21 cellular contexts compared by ENCODE assay signal in the genomic region with DNA sequence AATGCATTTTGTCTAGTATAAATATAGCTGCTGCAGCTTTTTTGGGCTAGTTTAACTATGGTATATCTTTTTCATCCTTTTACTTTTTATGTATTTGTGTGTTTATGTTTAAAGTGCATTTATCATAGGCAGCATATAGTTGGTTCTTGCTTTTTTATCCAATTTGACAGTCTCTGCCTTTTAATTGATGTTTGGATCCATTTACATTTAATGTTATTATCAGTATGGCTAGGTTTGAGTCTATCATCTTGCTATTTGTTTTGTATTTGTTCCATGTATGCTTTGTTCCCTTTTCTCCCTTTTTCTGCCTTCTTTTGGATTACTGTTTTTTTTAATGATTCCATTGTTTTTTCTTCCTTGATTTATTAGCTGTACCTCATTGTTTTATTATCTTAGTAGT.
"Had no signal": no experiment of that assay in that cellular context is flagged by ENCODE, and none has a peak within 500 bp of the region (broad histone marks: within the 10 kb centered on the region; RNA-seq: fewer than 3 reads in every experiment).

No MANE protein-coding gene starts in this region.

- H2AFZ ChIP-seq: hepatocyte had no signal

- H3K4me3 ChIP-seq: coronary artery, dorsolateral prefrontal cortex, esophagus muscularis mucosa, gastroesophageal sphincter, heart left ventricle, hepatocyte, left lung, lower lobe of right lung, mucosa of descending colon had no signal

- H3K36me3 ChIP-seq: esophagus muscularis mucosa, lower lobe of right lung had no signal

- H3K27ac ChIP-seq: coronary artery, dorsolateral prefrontal cortex, esophagus muscularis mucosa, foreskin keratinocyte, gastroesophageal sphincter, heart left ventricle, hepatocyte, left lung, lower lobe of right lung had no signal

- H3K79me2 ChIP-seq: hepatocyte had no signal

- H3K27me3 ChIP-seq: esophagus muscularis mucosa, foreskin keratinocyte, gastroesophageal sphincter, heart left ventricle, hepatocyte, left lung had no signal

- H3K9me3 ChIP-seq: gastroesophageal sphincter, lower lobe of right lung, mucosa of descending colon had no signal

- H3K4me2 ChIP-seq: hepatocyte had no signal

- FAIRE-seq: endothelial cell of umbilical vein, keratinocyte had no signal

- DNase-seq: dermis blood vessel endothelial cell; dorsolateral prefrontal cortex; effector CD4-positive, alpha-beta T cell; effector memory CD4-positive, alpha-beta T cell; heart left ventricle; hypothalamus; immature natural killer cell; left cardiac atrium; left lung; left ventricle myocardium superior; lower lobe of right lung; mesenchymal stem cell; mucosa of descending colon; naive B cell had no signal

- ATAC-seq: foreskin keratinocyte, gastroesophageal sphincter, heart left ventricle, left cardiac atrium, left lung, left ventricle myocardium superior, lower lobe of right lung, mucosa of descending colon had no signal

- H3K4me1 ChIP-seq: esophagus muscularis mucosa, foreskin keratinocyte, gastroesophageal sphincter, heart left ventricle, left lung, lower lobe of right lung had no signal
